In the genomic region with DNA sequence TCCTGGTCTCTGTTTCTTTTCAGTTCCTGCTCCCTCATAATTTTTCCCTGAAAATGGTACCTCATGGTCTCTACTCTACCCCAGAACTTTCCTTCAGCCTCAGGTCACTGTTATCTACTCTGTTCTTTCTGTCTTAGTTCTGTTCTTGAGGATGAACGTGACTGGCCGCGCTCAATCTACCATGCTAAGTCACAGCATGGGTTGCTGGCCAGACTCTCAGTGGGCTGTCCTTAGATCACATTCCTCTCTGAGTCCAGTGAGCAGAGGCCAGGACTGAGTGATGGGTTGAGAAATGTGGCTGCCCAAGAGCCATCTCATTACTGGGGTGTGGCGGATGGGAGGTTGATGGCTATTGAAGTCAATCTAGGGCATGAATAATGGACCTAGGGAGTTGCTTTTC, we compare ENCODE assay signal across 39 cellular contexts.
"Had no signal": no experiment of that assay in that cellular context is flagged by ENCODE, and none has a peak within 500 bp of the region (broad histone marks: within the 10 kb centered on the region; RNA-seq: fewer than 3 reads in every experiment).

No MANE protein-coding gene starts in this region.

- H3K4me1 Mint-ChIP-seq: activated naive CD4-positive, alpha-beta T cell treated with anti-CD3 and anti-CD28 coated beads, Interleukin-2, amount 10 ng/mL, durations not matched to agents 7 days and 5 days; activated naive CD4-positive, alpha-beta T cell treated with anti-CD3 and anti-CD28 coated beads, Interleukin-2, amount 50 U/mL, for 24 hours; activated naive CD8-positive, alpha-beta T cell treated with anti-CD3 and anti-CD28 coated beads for 36 hours; activated naive CD8-positive, alpha-beta T cell treated with anti-CD3 and anti-CD28 coated beads, Interleukin-2, amount 10 ng/mL, durations not matched to agents 7 days and 5 days; activated naive CD8-positive, alpha-beta T cell treated with anti-CD3 and anti-CD28 coated beads, Interleukin-2, amount 50 U/mL, for 24 hours; activated T-helper 17 cell treated with anti-CD3 and anti-CD28 coated beads, Interleukin-2, amount 50 U/mL, for 72 hours; central memory CD8-positive, alpha-beta T cell had no signal

- H3K9me3 ChIP-seq: adrenal gland, ascending aorta, body of pancreas, breast epithelium had no signal

- H3K4me1 ChIP-seq: adrenal gland, ascending aorta, body of pancreas, breast epithelium had no signal

- H3K4me3 ChIP-seq: adrenal gland, ascending aorta, body of pancreas, breast epithelium, cardiac muscle cell had no signal

- H3K27me3 ChIP-seq: adrenal gland, ascending aorta, body of pancreas, brain microvascular endothelial cell, breast epithelium, cardiac muscle cell had no signal

- H3K9me3 Mint-ChIP-seq: activated naive CD4-positive, alpha-beta T cell treated with anti-CD3 and anti-CD28 coated beads for 36 hours; activated naive CD4-positive, alpha-beta T cell treated with anti-CD3 and anti-CD28 coated beads, Interleukin-2, amount 10 ng/mL, durations not matched to agents 7 days and 5 days; activated naive CD4-positive, alpha-beta T cell treated with anti-CD3 and anti-CD28 coated beads, Interleukin-2, amount 50 U/mL, for 24 hours; activated naive CD4-positive, alpha-beta T cell treated with anti-CD3 and anti-CD28 coated beads, Interleukin-2, amount 50 U/mL, for 72 hours; activated naive CD8-positive, alpha-beta T cell treated with anti-CD3 and anti-CD28 coated beads for 36 hours; activated naive CD8-positive, alpha-beta T cell treated with anti-CD3 and anti-CD28 coated beads, Interleukin-2, amount 10 ng/mL, durations not matched to agents 7 days and 5 days; activated naive CD8-positive, alpha-beta T cell treated with anti-CD3 and anti-CD28 coated beads, Interleukin-2, amount 50 U/mL, for 24 hours; activated T-cell treated with anti-CD3 and anti-CD28 coated beads, Interleukin-2, amount 50 U/mL, for 24 hours; activated T-cell treated with anti-CD3 and anti-CD28 coated beads, Interleukin-2, amount 50 U/mL, for 4 hours; activated T-cell treated with anti-CD3 and anti-CD28 coated beads, Interleukin-2, amount 50 U/mL, for 72 hours; activated T-helper 1 cell treated with anti-CD3 and anti-CD28 coated beads, Interleukin-12 subunit alpha, Interleukin-12 subunit beta, Interleukin-2, Interleukin-4 antibody, amounts not matched to agents 30 ng/mL and 10 ng/mL and 1 ng/mL, durations not matched to agents 14 hours and 24 hours and 36 hours; activated T-helper 17 cell treated with anti-CD3 and anti-CD28 coated beads, Interleukin-2, amount 50 U/mL, for 72 hours; activated T-helper 2 cell treated with anti-CD3 and anti-CD28 coated beads, Interferon-gamma antibody, Interleukin-2, Interleukin-4, amounts not matched to agents 10 μg/mL and 5 μg/mL and 100 μg/mL, durations not matched to agents 14 hours and 24 hours and 36 hours; central memory CD8-positive, alpha-beta T cell had no signal

- DNase-seq: activated effector memory CD4-positive, alpha-beta T cell treated with anti-CD3 and anti-CD28 coated beads, Interleukin-2, amount 50 U/mL, for 16 hours; activated gamma-delta T cell; activated gamma-delta T cell treated with Interleukin-2 at 50 U/mL for 16 hours; activated naive CD4-positive, alpha-beta T cell; activated naive CD4-positive, alpha-beta T cell treated with anti-CD3 and anti-CD28 coated beads for 36 hours; activated naive CD4-positive, alpha-beta T cell treated with anti-CD3 and anti-CD28 coated beads, Interleukin-2, amount 10 ng/mL, durations not matched to agents 7 days and 5 days; activated naive CD4-positive, alpha-beta T cell treated with anti-CD3 and anti-CD28 coated beads, Interleukin-2, amount 50 U/mL, for 16 hours; activated naive CD4-positive, alpha-beta T cell treated with Interleukin-2 at 50 U/mL for 16 hours; activated naive CD8-positive, alpha-beta T cell treated with anti-CD3 and anti-CD28 coated beads for 36 hours; activated naive CD8-positive, alpha-beta T cell treated with anti-CD3 and anti-CD28 coated beads, Interleukin-2, amount 10 ng/mL, durations not matched to agents 7 days and 5 days; activated naive CD8-positive, alpha-beta T cell treated with anti-CD3 and anti-CD28 coated beads, Interleukin-2, amount 50 U/mL, for 24 hours; activated T-cell treated with anti-CD3 and anti-CD28 coated beads, Interleukin-2, amount 50 U/mL, for 1 hour; activated T-cell treated with anti-CD3 and anti-CD28 coated beads, Interleukin-2, amount 50 U/mL, for 24 hours; activated T-cell treated with anti-CD3 and anti-CD28 coated beads, Interleukin-2, amount 50 U/mL, for 4 hours; activated T-cell treated with anti-CD3 and anti-CD28 coated beads, Interleukin-2, amount 50 U/mL, for 48 hours; activated T-cell treated with anti-CD3 and anti-CD28 coated beads, Interleukin-2, amount 50 U/mL, for 72 hours; adrenal gland; amniotic stem cell; amygdala; anterior cingulate cortex; aorta; body of pancreas; brain microvascular endothelial cell; caudate nucleus; central memory CD4-positive, alpha-beta T cell; cerebellar nuclear complex had no signal

- H3K36me3 ChIP-seq: adrenal gland, ascending aorta, brain microvascular endothelial cell, breast epithelium, cardiac muscle cell had no signal

- FAIRE-seq: astrocyte, bronchial epithelial cell had no signal

- H3K36me3 Mint-ChIP-seq: activated naive CD4-positive, alpha-beta T cell treated with anti-CD3 and anti-CD28 coated beads, Interleukin-2, amount 10 ng/mL, durations not matched to agents 7 days and 5 days; activated naive CD4-positive, alpha-beta T cell treated with anti-CD3 and anti-CD28 coated beads, Interleukin-2, amount 50 U/mL, for 24 hours; activated naive CD4-positive, alpha-beta T cell treated with anti-CD3 and anti-CD28 coated beads, Interleukin-2, amount 50 U/mL, for 72 hours; activated naive CD8-positive, alpha-beta T cell; activated naive CD8-positive, alpha-beta T cell treated with anti-CD3 and anti-CD28 coated beads for 36 hours; activated naive CD8-positive, alpha-beta T cell treated with anti-CD3 and anti-CD28 coated beads, Interleukin-2, amount 10 ng/mL, durations not matched to agents 7 days and 5 days; brain had no signal

- H3K27ac ChIP-seq: adrenal gland, ascending aorta, body of pancreas, brain microvascular endothelial cell, breast epithelium, cardiac muscle cell had no signal

- ATAC-seq: activated naive CD4-positive, alpha-beta T cell treated with anti-CD3 and anti-CD28 coated beads, Interleukin-2, amount 50 U/mL, for 72 hours; activated naive CD8-positive, alpha-beta T cell treated with anti-CD3 and anti-CD28 coated beads, Interleukin-2, amount 50 U/mL, for 24 hours; activated T-cell treated with anti-CD3 and anti-CD28 coated beads, Interleukin-2, amount 50 U/mL, for 4 hours; activated T-cell treated with anti-CD3 and anti-CD28 coated beads, Interleukin-2, amount 50 U/mL, for 72 hours; activated T-helper 17 cell treated with anti-CD3 and anti-CD28 coated beads, Interleukin-2, amount 50 U/mL, for 72 hours; body of pancreas had no signal

- H3K27me3 Mint-ChIP-seq: activated naive CD8-positive, alpha-beta T cell treated with anti-CD3 and anti-CD28 coated beads, Interleukin-2, amount 10 ng/mL, durations not matched to agents 7 days and 5 days had no signal

- H3K27ac Mint-ChIP-seq: activated naive CD4-positive, alpha-beta T cell treated with anti-CD3 and anti-CD28 coated beads for 36 hours; activated naive CD4-positive, alpha-beta T cell treated with anti-CD3 and anti-CD28 coated beads, Interleukin-2, amount 10 ng/mL, durations not matched to agents 7 days and 5 days; activated naive CD4-positive, alpha-beta T cell treated with anti-CD3 and anti-CD28 coated beads, Interleukin-2, amount 50 U/mL, for 24 hours; activated naive CD8-positive, alpha-beta T cell; activated naive CD8-positive, alpha-beta T cell treated with anti-CD3 and anti-CD28 coated beads for 36 hours; activated naive CD8-positive, alpha-beta T cell treated with anti-CD3 and anti-CD28 coated beads, Interleukin-2, amount 10 ng/mL, durations not matched to agents 7 days and 5 days; activated naive CD8-positive, alpha-beta T cell treated with anti-CD3 and anti-CD28 coated beads, Interleukin-2, amount 50 U/mL, for 24 hours; activated T-cell treated with anti-CD3 and anti-CD28 coated beads, Interleukin-2, amount 50 U/mL, for 24 hours; activated T-cell treated with anti-CD3 and anti-CD28 coated beads, Interleukin-2, amount 50 U/mL, for 72 hours; activated T-helper 1 cell treated with anti-CD3 and anti-CD28 coated beads, Interleukin-12 subunit alpha, Interleukin-12 subunit beta, Interleukin-2, Interleukin-4 antibody, amounts not matched to agents 30 ng/mL and 10 ng/mL and 1 ng/mL, durations not matched to agents 14 hours and 24 hours and 36 hours; activated T-helper 17 cell treated with anti-CD3 and anti-CD28 coated beads, Interleukin-2, amount 50 U/mL, for 72 hours; activated T-helper 2 cell treated with anti-CD3 and anti-CD28 coated beads, Interferon-gamma antibody, Interleukin-2, Interleukin-4, amounts not matched to agents 10 μg/mL and 5 μg/mL and 100 μg/mL, durations not matched to agents 14 hours and 24 hours and 36 hours had no signal

- H3K4me3 Mint-ChIP-seq: activated naive CD4-positive, alpha-beta T cell treated with anti-CD3 and anti-CD28 coated beads for 36 hours; activated naive CD4-positive, alpha-beta T cell treated with anti-CD3 and anti-CD28 coated beads, Interleukin-2, amount 10 ng/mL, durations not matched to agents 7 days and 5 days; activated naive CD4-positive, alpha-beta T cell treated with anti-CD3 and anti-CD28 coated beads, Interleukin-2, amount 50 U/mL, for 24 hours; activated naive CD8-positive, alpha-beta T cell; activated naive CD8-positive, alpha-beta T cell treated with anti-CD3 and anti-CD28 coated beads for 36 hours; activated naive CD8-positive, alpha-beta T cell treated with anti-CD3 and anti-CD28 coated beads, Interleukin-2, amount 10 ng/mL, durations not matched to agents 7 days and 5 days; activated naive CD8-positive, alpha-beta T cell treated with anti-CD3 and anti-CD28 coated beads, Interleukin-2, amount 50 U/mL, for 24 hours; activated T-cell treated with anti-CD3 and anti-CD28 coated beads, Interleukin-2, amount 50 U/mL, for 24 hours; activated T-cell treated with anti-CD3 and anti-CD28 coated beads, Interleukin-2, amount 50 U/mL, for 4 hours; activated T-cell treated with anti-CD3 and anti-CD28 coated beads, Interleukin-2, amount 50 U/mL, for 72 hours; activated T-helper 1 cell treated with anti-CD3 and anti-CD28 coated beads, Interleukin-12 subunit alpha, Interleukin-12 subunit beta, Interleukin-2, Interleukin-4 antibody, amounts not matched to agents 30 ng/mL and 10 ng/mL and 1 ng/mL, durations not matched to agents 14 hours and 24 hours and 36 hours; activated T-helper 17 cell treated with anti-CD3 and anti-CD28 coated beads, Interleukin-2, amount 50 U/mL, for 72 hours; brain; central memory CD8-positive, alpha-beta T cell had no signal
